Comparison of ENCODE assay signal across 28 cellular contexts in the genomic region with DNA sequence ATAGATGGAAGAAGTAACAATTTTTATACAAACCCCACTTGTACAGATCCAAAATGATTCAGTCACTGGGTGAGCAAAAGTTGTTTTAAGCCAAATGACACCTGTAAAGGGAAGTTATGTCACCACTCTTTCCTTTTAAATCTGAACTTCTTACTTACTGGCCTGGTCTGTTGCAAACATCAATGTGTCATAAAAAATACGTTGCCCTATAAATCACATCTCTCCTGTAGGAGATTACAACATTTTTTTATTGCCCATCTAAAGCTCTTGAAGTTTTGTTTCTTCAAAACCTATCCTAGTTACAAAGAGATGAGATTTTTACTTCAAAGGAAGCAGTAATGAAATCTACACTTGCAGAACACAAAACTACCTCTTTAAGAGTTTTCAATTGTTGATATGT.
"Had no signal": no experiment of that assay in that cellular context is flagged by ENCODE, and none has a peak within 500 bp of the region (broad histone marks: within the 10 kb centered on the region; RNA-seq: fewer than 3 reads in every experiment).

No MANE protein-coding gene starts in this region.

- H3K36me3 ChIP-seq: neural progenitor cell, ovary, right lobe of liver, sigmoid colon, spleen, suprapubic skin, tibial artery, transverse colon, upper lobe of right lung, uterus had no signal

- DNase-seq: natural killer cell; occipital lobe; ovary; posterior cingulate gyrus; psoas muscle; right cardiac atrium; right lobe of liver; sigmoid colon; spleen; stimulated activated CD4-positive, alpha-beta T cell treated with anti-CD3 and anti-CD28 coated beads, Interleukin-12 subunit alpha, Interleukin-12 subunit beta, amount 100 ng/mL, for 4 hours; stimulated activated CD4-positive, alpha-beta T cell treated with anti-CD3 and anti-CD28 coated beads, Interleukin-1b, Interleukin-23, amount 100 ng/mL, for 48 hours; stimulated activated CD4-positive, alpha-beta T cell treated with anti-CD3 and anti-CD28 coated beads, Interleukin-4, amount 100 ng/mL, for 1 hour; stimulated activated CD4-positive, alpha-beta T cell treated with anti-CD3 and anti-CD28 coated beads, Interleukin-4, amount 100 ng/mL, for 4 hours; stimulated activated CD8-positive, alpha-beta memory T cell treated with anti-CD3 and anti-CD28 coated beads, Interleukin-4, amount 100 ng/mL, for 48 hours; stimulated activated naive CD4-positive, alpha-beta T cell; stimulated activated naive CD8-positive, alpha-beta T cell treated with anti-CD3 and anti-CD28 coated beads, Interleukin-15, amount 100 ng/mL, for 72 hours; stimulated activated naive CD8-positive, alpha-beta T cell treated with anti-CD3 and anti-CD28 coated beads, Interleukin-15, Interleukin-2, amounts not matched to agents 100 U/mL and 50 U/mL, for 24 hours; substantia nigra; testis; tibial artery; transverse colon; upper lobe of right lung; uterus had no signal

- H3K27ac ChIP-seq: neural progenitor cell, ovary, parathyroid adenoma, psoas muscle, right lobe of liver, sigmoid colon, spleen, suprapubic skin, testis, tibial artery, upper lobe of right lung, uterus had no signal

- ATAC-seq: natural killer cell; psoas muscle; right cardiac atrium; right lobe of liver; stimulated activated memory B cell treated with anti-CD40 and anti-IgM and Interleukin-4, amounts not matched to agents 10 μg/mL and 1 μg/mL and 100 μg/mL, for 72 hours; stimulated activated naive CD8-positive, alpha-beta T cell treated with anti-CD3 and anti-CD28 coated beads, Interleukin-15, amount 100 ng/mL, for 72 hours; stimulated activated naive CD8-positive, alpha-beta T cell treated with anti-CD3 and anti-CD28 coated beads, Interleukin-15, Interleukin-2, amounts not matched to agents 100 U/mL and 50 U/mL, for 24 hours; upper lobe of right lung had no signal

- H3K4me3 ChIP-seq: neural progenitor cell, ovary, psoas muscle, right lobe of liver, sigmoid colon, smooth muscle cell, spleen, suprapubic skin, testis, tibial artery, transverse colon, upper lobe of right lung, uterus had no signal

- H3K9me3 ChIP-seq: ovary, psoas muscle, right lobe of liver, sigmoid colon, spleen, suprapubic skin, testis, tibial artery, transverse colon, upper lobe of right lung, uterus had no signal

- H3K27me3 ChIP-seq: neural progenitor cell, ovary, right lobe of liver, sigmoid colon, spleen, suprapubic skin, testis, tibial artery, transverse colon, upper lobe of right lung, uterus had no signal

- H3K4me1 ChIP-seq: parathyroid adenoma, psoas muscle, right lobe of liver, sigmoid colon, spleen, suprapubic skin, testis, tibial artery, upper lobe of right lung, uterus had no signal
